ENCODE assay signal across 9 cellular contexts in the genomic region with DNA sequence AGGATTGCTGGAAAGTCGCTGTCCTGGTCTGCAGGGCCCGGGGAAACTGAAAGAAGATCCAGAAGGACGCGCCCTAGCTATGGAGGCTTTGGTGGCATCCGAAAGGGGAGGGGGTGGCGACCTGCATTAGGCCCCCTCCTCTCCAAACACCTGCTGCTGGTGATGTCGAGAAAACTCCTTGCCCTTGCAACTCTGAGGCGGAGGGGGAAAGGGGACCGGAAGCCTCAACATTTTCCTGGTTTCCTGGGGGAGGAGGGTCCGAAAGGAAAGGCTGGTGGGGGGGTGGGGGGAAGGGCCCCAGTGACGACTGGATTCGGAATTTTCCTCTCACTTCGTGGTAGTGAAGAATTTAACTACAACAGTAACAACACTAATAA.
A peak's percentile ranks its signal among the peaks of the same experiment; 100 is the strongest.
DNase-seq lines count a peak whose midpoint lies in the region; ATAC-seq lines count a peak whose summit lies in the region.
"Had no signal": no experiment of that assay in that cellular context is flagged by ENCODE, and none has a peak within 500 bp of the region (broad histone marks: within the 10 kb centered on the region; RNA-seq: fewer than 3 reads in every experiment).

No MANE protein-coding gene starts in this region.

- no peak for ATAC-seq in activated CD4-positive, alpha-beta T cell treated with anti-CD3 and anti-CD28 coated beads for 36 hours
- no peak for ATAC-seq in activated T-helper 17 cell treated with anti-CD3 and anti-CD28 coated beads, Interleukin-2, amount 50 U/mL, for 72 hours (replicated peaks)
- ATAC-seq in HG03045 (IDR thresholded peaks at IDR 0.05; ENCODE audit: unreplicated experiment) (no peak), HG02840 (IDR thresholded peaks at IDR 0.05; ENCODE audit: low FRiP score, unreplicated experiment) (no peak)

- POLR2A ChIA-PET in activated CD4-positive, alpha-beta T cell treated with anti-CD3 and anti-CD28 coated beads for 36 hours (lab: Charles Lee), result no interaction called here

- CTCF ChIA-PET in activated CD4-positive, alpha-beta T cell treated with anti-CD3 and anti-CD28 coated beads for 36 hours (lab: Charles Lee), result interaction anchor here (0.6 kb wide), 1 partner anchor 48 kb away, joined by 3 read pairs; no protein-coding TSS in a partner anchor

- no peak for DNase-seq in activated CD4-positive, alpha-beta T cell treated with anti-CD3 and anti-CD28 coated beads for 36 hours
- DNase-seq in activated CD4-positive, alpha-beta T cell treated with anti-CD3 and anti-CD28 coated beads, Interleukin-2, amount 50 U/mL, for 1 hour, result no peak
- DNase-seq in iPS-NIHi7 (ENCODE audit: extremely low spot score) (peak; percentile 37), NOMO-1 treated with DMSO at 0.1 percent for 48 hours (lab: John Stamatoyannopoulos, UW; ENCODE audit: unreplicated experiment) (no peak)
- DNase-seq: NCI-H1092 had no signal

- no peaks in the 10 kb centered on the region for H3K36me3 Mint-ChIP-seq in activated CD4-positive, alpha-beta T cell treated with anti-CD3 and anti-CD28 coated beads for 36 hours (ENCODE audit: low read depth)
- no peaks in the 10 kb centered on the region for H3K36me3 Mint-ChIP-seq in activated T-helper 17 cell treated with anti-CD3 and anti-CD28 coated beads, Interleukin-2, amount 50 U/mL, for 72 hours (ENCODE audit: low read depth)
- no peaks in the 10 kb centered on the region for H3K36me3 Mint-ChIP-seq in stimulated activated naive CD8-positive, alpha-beta T cell treated with anti-CD3 and anti-CD28 coated beads, Interleukin-15, Interleukin-2, amounts not matched to agents 100 ng/mL and 50 ng/mL, for 24 hours (ENCODE audit: low read depth)

- H3K4me1 Mint-ChIP-seq in activated CD4-positive, alpha-beta T cell treated with anti-CD3 and anti-CD28 coated beads for 36 hours, result peaks cover 12% of the 10 kb centered on the region
- H3K4me1 Mint-ChIP-seq in activated T-helper 17 cell treated with anti-CD3 and anti-CD28 coated beads, Interleukin-2, amount 50 U/mL, for 72 hours, result peaks cover 10% of the 10 kb centered on the region
- H3K4me1 Mint-ChIP-seq in stimulated activated naive CD8-positive, alpha-beta T cell treated with anti-CD3 and anti-CD28 coated beads, Interleukin-15, Interleukin-2, amounts not matched to agents 100 ng/mL and 50 ng/mL, for 24 hours (ENCODE audit: low read depth), result peaks cover 23% of the 10 kb centered on the region

- no peak overlapping the region for H3K27ac Mint-ChIP-seq in activated CD4-positive, alpha-beta T cell treated with anti-CD3 and anti-CD28 coated beads for 36 hours
- H3K27ac Mint-ChIP-seq in activated T-helper 17 cell treated with anti-CD3 and anti-CD28 coated beads, Interleukin-2, amount 50 U/mL, for 72 hours, result no peak overlapping the region
- no peak overlapping the region for H3K27ac Mint-ChIP-seq in stimulated activated naive CD8-positive, alpha-beta T cell treated with anti-CD3 and anti-CD28 coated beads, Interleukin-15, Interleukin-2, amounts not matched to agents 100 ng/mL and 50 ng/mL, for 24 hours

- H3K9me3 Mint-ChIP-seq in activated CD4-positive, alpha-beta T cell treated with anti-CD3 and anti-CD28 coated beads for 36 hours (ENCODE audit: low read depth), result no peaks in the 10 kb centered on the region
- no peaks in the 10 kb centered on the region for H3K9me3 Mint-ChIP-seq in activated T-helper 17 cell treated with anti-CD3 and anti-CD28 coated beads, Interleukin-2, amount 50 U/mL, for 72 hours
- no peaks in the 10 kb centered on the region for H3K9me3 Mint-ChIP-seq in stimulated activated naive CD8-positive, alpha-beta T cell treated with anti-CD3 and anti-CD28 coated beads, Interleukin-15, Interleukin-2, amounts not matched to agents 100 ng/mL and 50 ng/mL, for 24 hours

- peak overlapping the region; percentile 68 for H3K4me3 Mint-ChIP-seq in activated CD4-positive, alpha-beta T cell treated with anti-CD3 and anti-CD28 coated beads for 36 hours
- H3K4me3 Mint-ChIP-seq in activated T-helper 17 cell treated with anti-CD3 and anti-CD28 coated beads, Interleukin-2, amount 50 U/mL, for 72 hours, result peak overlapping the region; percentile 84
- peak overlapping the region; percentile 78 for H3K4me3 Mint-ChIP-seq in stimulated activated naive CD8-positive, alpha-beta T cell treated with anti-CD3 and anti-CD28 coated beads, Interleukin-15, Interleukin-2, amounts not matched to agents 100 ng/mL and 50 ng/mL, for 24 hours

- peaks cover 9% of the 10 kb centered on the region for H3K27me3 Mint-ChIP-seq in activated CD4-positive, alpha-beta T cell treated with anti-CD3 and anti-CD28 coated beads for 36 hours
- H3K27me3 Mint-ChIP-seq in activated T-helper 17 cell treated with anti-CD3 and anti-CD28 coated beads, Interleukin-2, amount 50 U/mL, for 72 hours, result peaks cover 14% of the 10 kb centered on the region
- H3K27me3 Mint-ChIP-seq in stimulated activated naive CD8-positive, alpha-beta T cell treated with anti-CD3 and anti-CD28 coated beads, Interleukin-15, Interleukin-2, amounts not matched to agents 100 ng/mL and 50 ng/mL, for 24 hours, result peaks cover 31% of the 10 kb centered on the region

- intact Hi-C loops in activated CD4-positive, alpha-beta T cell treated with anti-CD3 and anti-CD28 coated beads for 36 hours (cut with DNase I, micrococcal nuclease), result no loop called here
